ENCODE assay signal across 2 cellular contexts in the genomic region with DNA sequence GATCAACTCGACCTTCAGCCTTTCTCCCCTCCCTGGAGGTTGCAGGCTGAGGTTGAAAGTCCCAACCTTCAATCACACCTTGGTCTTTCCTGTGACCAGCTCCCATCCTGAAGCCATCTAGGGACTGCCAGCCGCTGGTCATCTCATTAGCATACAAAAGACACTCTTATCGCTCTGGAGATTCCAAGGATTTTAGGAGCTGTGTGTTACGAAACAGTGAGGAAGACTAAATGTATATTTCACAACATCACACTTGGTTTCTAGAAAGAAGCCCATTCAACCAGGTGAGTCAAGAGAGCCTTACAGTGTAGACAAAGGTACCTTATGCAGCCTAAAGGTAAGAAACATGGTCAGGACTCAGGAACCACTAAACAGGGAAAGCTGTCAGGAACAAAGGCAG.
A peak's percentile ranks its signal among the peaks of the same experiment; 100 is the strongest.
TF ChIP-seq lines count a peak whose summit lies in the region.

No MANE protein-coding gene starts in this region.

TF ChIP-seq in GM23338, 12 proteins besides CTCF, POLR2A, EP300 and RAD21 (continues in another document):
- TF ChIP-seq, protein P1, sequence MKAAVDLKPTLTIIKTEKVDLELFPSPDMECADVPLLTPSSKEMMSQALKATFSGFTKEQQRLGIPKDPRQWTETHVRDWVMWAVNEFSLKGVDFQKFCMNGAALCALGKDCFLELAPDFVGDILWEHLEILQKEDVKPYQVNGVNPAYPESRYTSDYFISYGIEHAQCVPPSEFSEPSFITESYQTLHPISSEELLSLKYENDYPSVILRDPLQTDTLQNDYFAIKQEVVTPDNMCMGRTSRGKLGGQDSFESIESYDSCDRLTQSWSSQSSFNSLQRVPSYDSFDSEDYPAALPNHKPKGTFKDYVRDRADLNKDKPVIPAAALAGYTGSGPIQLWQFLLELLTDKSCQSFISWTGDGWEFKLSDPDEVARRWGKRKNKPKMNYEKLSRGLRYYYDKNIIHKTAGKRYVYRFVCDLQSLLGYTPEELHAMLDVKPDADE (IDR thresholded peaks at IDR 0.05) = no peak
- no peak for TF ChIP-seq CREB1 (CRISPR knock-in tag; IDR thresholded peaks at IDR 0.05; ENCODE audit: low read depth)
- no peak for TF ChIP-seq POLR2AphosphoS5 (IDR thresholded peaks at IDR 0.05; ENCODE audit: low read depth)
- TF ChIP-seq EZH2phosphoT487 (IDR thresholded peaks at IDR 0.05; ENCODE audit: unreplicated experiment) = no peak
- TF ChIP-seq, protein P2, sequence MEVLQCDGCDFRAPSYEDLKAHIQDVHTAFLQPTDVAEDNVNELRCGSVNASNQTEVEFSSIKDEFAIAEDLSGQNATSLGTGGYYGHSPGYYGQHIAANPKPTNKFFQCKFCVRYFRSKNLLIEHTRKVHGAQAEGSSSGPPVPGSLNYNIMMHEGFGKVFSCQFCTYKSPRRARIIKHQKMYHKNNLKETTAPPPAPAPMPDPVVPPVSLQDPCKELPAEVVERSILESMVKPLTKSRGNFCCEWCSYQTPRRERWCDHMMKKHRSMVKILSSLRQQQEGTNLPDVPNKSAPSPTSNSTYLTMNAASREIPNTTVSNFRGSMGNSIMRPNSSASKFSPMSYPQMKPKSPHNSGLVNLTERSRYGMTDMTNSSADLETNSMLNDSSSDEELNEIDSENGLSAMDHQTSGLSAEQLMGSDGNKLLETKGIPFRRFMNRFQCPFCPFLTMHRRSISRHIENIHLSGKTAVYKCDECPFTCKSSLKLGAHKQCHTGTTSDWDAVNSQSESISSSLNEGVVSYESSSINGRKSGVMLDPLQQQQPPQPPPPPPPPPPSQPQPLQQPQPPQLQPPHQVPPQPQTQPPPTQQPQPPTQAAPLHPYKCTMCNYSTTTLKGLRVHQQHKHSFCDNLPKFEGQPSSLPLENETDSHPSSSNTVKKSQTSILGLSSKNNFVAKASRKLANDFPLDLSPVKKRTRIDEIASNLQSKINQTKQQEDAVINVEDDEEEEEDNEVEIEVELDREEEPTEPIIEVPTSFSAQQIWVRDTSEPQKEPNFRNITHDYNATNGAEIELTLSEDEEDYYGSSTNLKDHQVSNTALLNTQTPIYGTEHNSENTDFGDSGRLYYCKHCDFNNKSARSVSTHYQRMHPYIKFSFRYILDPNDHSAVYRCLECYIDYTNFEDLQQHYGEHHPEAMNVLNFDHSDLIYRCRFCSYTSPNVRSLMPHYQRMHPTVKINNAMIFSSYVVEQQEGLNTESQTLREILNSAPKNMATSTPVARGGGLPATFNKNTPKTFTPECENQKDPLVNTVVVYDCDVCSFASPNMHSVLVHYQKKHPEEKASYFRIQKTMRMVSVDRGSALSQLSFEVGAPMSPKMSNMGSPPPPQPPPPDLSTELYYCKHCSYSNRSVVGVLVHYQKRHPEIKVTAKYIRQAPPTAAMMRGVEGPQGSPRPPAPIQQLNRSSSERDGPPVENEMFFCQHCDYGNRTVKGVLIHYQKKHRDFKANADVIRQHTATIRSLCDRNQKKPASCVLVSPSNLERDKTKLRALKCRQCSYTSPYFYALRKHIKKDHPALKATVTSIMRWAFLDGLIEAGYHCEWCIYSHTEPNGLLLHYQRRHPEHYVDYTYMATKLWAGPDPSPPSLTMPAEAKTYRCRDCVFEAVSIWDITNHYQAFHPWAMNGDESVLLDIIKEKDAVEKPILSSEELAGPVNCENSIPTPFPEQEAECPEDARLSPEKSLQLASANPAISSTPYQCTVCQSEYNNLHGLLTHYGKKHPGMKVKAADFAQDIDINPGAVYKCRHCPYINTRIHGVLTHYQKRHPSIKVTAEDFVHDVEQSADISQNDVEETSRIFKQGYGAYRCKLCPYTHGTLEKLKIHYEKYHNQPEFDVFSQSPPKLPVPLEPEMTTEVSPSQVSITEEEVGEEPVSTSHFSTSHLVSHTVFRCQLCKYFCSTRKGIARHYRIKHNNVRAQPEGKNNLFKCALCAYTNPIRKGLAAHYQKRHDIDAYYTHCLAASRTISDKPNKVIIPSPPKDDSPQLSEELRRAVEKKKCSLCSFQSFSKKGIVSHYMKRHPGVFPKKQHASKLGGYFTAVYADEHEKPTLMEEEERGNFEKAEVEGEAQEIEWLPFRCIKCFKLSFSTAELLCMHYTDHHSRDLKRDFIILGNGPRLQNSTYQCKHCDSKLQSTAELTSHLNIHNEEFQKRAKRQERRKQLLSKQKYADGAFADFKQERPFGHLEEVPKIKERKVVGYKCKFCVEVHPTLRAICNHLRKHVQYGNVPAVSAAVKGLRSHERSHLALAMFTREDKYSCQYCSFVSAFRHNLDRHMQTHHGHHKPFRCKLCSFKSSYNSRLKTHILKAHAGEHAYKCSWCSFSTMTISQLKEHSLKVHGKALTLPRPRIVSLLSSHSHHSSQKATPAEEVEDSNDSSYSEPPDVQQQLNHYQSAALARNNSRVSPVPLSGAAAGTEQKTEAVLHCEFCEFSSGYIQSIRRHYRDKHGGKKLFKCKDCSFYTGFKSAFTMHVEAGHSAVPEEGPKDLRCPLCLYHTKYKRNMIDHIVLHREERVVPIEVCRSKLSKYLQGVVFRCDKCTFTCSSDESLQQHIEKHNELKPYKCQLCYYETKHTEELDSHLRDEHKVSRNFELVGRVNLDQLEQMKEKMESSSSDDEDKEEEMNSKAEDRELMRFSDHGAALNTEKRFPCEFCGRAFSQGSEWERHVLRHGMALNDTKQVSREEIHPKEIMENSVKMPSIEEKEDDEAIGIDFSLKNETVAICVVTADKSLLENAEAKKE (CRISPR knock-in tag; IDR thresholded peaks at IDR 0.05) = no peak
- no peak for TF ChIP-seq EZH2 (IDR thresholded peaks at IDR 0.05; ENCODE audit: low read depth, unreplicated experiment)
- no peak for TF ChIP-seq ZNF331 (CRISPR knock-in tag; IDR thresholded peaks at IDR 0.05; ENCODE audit: low read depth)
- TF ChIP-seq, protein P3, sequence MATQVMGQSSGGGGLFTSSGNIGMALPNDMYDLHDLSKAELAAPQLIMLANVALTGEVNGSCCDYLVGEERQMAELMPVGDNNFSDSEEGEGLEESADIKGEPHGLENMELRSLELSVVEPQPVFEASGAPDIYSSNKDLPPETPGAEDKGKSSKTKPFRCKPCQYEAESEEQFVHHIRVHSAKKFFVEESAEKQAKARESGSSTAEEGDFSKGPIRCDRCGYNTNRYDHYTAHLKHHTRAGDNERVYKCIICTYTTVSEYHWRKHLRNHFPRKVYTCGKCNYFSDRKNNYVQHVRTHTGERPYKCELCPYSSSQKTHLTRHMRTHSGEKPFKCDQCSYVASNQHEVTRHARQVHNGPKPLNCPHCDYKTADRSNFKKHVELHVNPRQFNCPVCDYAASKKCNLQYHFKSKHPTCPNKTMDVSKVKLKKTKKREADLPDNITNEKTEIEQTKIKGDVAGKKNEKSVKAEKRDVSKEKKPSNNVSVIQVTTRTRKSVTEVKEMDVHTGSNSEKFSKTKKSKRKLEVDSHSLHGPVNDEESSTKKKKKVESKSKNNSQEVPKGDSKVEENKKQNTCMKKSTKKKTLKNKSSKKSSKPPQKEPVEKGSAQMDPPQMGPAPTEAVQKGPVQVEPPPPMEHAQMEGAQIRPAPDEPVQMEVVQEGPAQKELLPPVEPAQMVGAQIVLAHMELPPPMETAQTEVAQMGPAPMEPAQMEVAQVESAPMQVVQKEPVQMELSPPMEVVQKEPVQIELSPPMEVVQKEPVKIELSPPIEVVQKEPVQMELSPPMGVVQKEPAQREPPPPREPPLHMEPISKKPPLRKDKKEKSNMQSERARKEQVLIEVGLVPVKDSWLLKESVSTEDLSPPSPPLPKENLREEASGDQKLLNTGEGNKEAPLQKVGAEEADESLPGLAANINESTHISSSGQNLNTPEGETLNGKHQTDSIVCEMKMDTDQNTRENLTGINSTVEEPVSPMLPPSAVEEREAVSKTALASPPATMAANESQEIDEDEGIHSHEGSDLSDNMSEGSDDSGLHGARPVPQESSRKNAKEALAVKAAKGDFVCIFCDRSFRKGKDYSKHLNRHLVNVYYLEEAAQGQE (IDR thresholded peaks at IDR 0.05; ENCODE audit: unreplicated experiment) = no peak
- no peak for TF ChIP-seq NANOG (IDR thresholded peaks at IDR 0.05; ENCODE audit: borderline replicate concordance)
- no peak for TF ChIP-seq STAT1 (IDR thresholded peaks at IDR 0.05; ENCODE audit: unreplicated experiment)

TF ChIP-seq in H1, 55 proteins besides CTCF, POLR2A, EP300 and RAD21:
- TF ChIP-seq, protein P4, sequence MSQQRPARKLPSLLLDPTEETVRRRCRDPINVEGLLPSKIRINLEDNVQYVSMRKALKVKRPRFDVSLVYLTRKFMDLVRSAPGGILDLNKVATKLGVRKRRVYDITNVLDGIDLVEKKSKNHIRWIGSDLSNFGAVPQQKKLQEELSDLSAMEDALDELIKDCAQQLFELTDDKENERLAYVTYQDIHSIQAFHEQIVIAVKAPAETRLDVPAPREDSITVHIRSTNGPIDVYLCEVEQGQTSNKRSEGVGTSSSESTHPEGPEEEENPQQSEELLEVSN (IDR thresholded peaks at IDR 0.05) = no peak
- TF ChIP-seq CEBPB (IDR thresholded peaks at IDR 0.05; ENCODE audit: low read depth, low read length) (peak; percentile 42; the same call in 1 of the 2 replicates), PHF8 (conservative IDR thresholded peaks at IDR 0.05; ENCODE audit: low read depth, low read length) (no peak)
TF ChIP-seq in H1: peak in this region for 1.
